In genomic region chr6:112286010-112286409, GRCh38 we compare ENCODE assay signal across 8 cellular contexts. TPM values are rescaled to one million over a fixed set of nuclear protein-coding genes. Genes with fewer than 3 reads are reported as not detected.
A peak's percentile ranks its signal among the peaks of the same experiment; 100 is the strongest.
DNase-seq lines count a peak whose midpoint lies in the region; ATAC-seq and TF ChIP-seq lines count a peak whose summit lies in the region.

No MANE protein-coding gene starts in this region.

- H2BK20ac ChIP-seq in H9 (ENCODE audit: low read depth, low read length, poor library complexity, severe bottlenecking), result no peak overlapping the region

- H3K4me3 Mint-ChIP-seq in central memory CD8-positive, alpha-beta T cell, result peak overlapping the region; percentile 19
- no peak overlapping the region for H3K4me3 Mint-ChIP-seq in H9

- no peak overlapping the region for H3K4me3 ChIP-seq in GM06990 (replicated peaks; ENCODE audit: low read depth, low read length)

- peaks cover 71% of the 10 kb centered on the region for H3K27me3 Mint-ChIP-seq in central memory CD8-positive, alpha-beta T cell
- no peaks in the 10 kb centered on the region; the same call in 1 of the 2 replicates for H3K27me3 Mint-ChIP-seq in H9 (ENCODE audit: low read depth)

- H3K18ac ChIP-seq in H9 (ENCODE audit: insufficient read length, low read depth, low read length), result no peak overlapping the region

- H3K23me2 ChIP-seq in H9 (ENCODE audit: insufficient read length, low read depth, low read length, poor library complexity, severe bottlenecking), result no peaks in the 10 kb centered on the region

- H3K27me3 ChIP-seq in GM06990 (replicated peaks; ENCODE audit: control insufficient read depth, insufficient read depth, low read length), result no peaks in the 10 kb centered on the region
- no peaks in the 10 kb centered on the region for H3K27me3 ChIP-seq in H9 (ENCODE audit: insufficient read depth, low read length)

- no peak overlapping the region for H3K4ac ChIP-seq in H9 (ENCODE audit: low read depth, low read length)

- H3K4me2 ChIP-seq in H9 (ENCODE audit: insufficient read depth, insufficient read length, low read length), result no peak overlapping the region

- ATAC-seq in GM21786 (IDR thresholded peaks at IDR 0.05; ENCODE audit: unreplicated experiment), result peak; percentile 65
- peak; percentile 94 for ATAC-seq in central memory CD8-positive, alpha-beta T cell (replicated peaks; ENCODE audit: extremely low read depth, poor library complexity, severe bottlenecking)

- no peak overlapping the region for H2AFZ ChIP-seq in H9 (ENCODE audit: low read length)

- H3K79me1 ChIP-seq in H9 (ENCODE audit: insufficient read depth, low read depth, low read length, poor library complexity, severe bottlenecking), result no peaks in the 10 kb centered on the region

- H4K5ac ChIP-seq in H9 (ENCODE audit: insufficient read length, low read depth, low read length), result no peak overlapping the region

- no peak overlapping the region for H3K56ac ChIP-seq in H9 (ENCODE audit: insufficient read length, low read depth, low read length)

- H3K27ac ChIP-seq in H9 (ENCODE audit: insufficient read length, low read depth, low read length), result no peak overlapping the region

- H4K20me1 ChIP-seq in H9 (ENCODE audit: control insufficient read depth, insufficient read depth, insufficient read length), result no peaks in the 10 kb centered on the region

- DNase-seq in GM06990 (ENCODE audit: extremely low read depth, insufficient read length), result peak; percentile 2
- peak; percentile 88 for DNase-seq in RPMI7951 (ENCODE audit: low read depth)
- DNase-seq in central memory CD8-positive, alpha-beta T cell (ENCODE audit: low spot score in 2 of 2), result peak; percentile 18 to 64
- no peak for DNase-seq in COR-L47 (lab: John Stamatoyannopoulos, UW)
- DNase-seq in NCI-H1417 treated with DMSO at 0.1 percent for 48 hours (lab: John Stamatoyannopoulos, UW), result no peak
- no peak for DNase-seq in H9
- DNase-seq in NCI-H2196 (lab: John Stamatoyannopoulos, UW; ENCODE audit: unreplicated experiment), result no peak

- no peak overlapping the region for H4K91ac ChIP-seq in H9 (ENCODE audit: insufficient read length, low read depth, low read length)

- H3K79me2 ChIP-seq in H9 (ENCODE audit: insufficient read depth, low read length), result no peaks in the 10 kb centered on the region

- no peak overlapping the region for H4K8ac ChIP-seq in H9 (replicated peaks; ENCODE audit: insufficient read length, low read depth, low read length)

- H3K4me1 Mint-ChIP-seq in central memory CD8-positive, alpha-beta T cell, result peaks cover 21% of the 10 kb centered on the region
- H3K4me1 Mint-ChIP-seq in H9, result peaks cover 10 to 11% of the 10 kb centered on the region in 2 experiments

- no CpG with 5 or more reads among the region's 2 CpGs for WGBS in H9 (ENCODE audit: extremely low coverage, insufficient read length, low lambda C conversion rate)

- TF ChIP-seq CTCF in GM06990 (IDR thresholded peaks at IDR 0.05; ENCODE audit: insufficient read depth, low read length, poor library complexity, severe bottlenecking) (no peak), H9 (conservative IDR thresholded peaks at IDR 0.05) (no peak)

- H3K36me3 Mint-ChIP-seq in central memory CD8-positive, alpha-beta T cell (ENCODE audit: insufficient read depth), result peaks cover 3% of the 10 kb centered on the region
- no peaks in the 10 kb centered on the region for H3K36me3 Mint-ChIP-seq in H9 (ENCODE audit: insufficient read depth in 1 of 3, low read depth in 3 of 3)

- no peak overlapping the region for H2BK120ac ChIP-seq in H9 (ENCODE audit: low read depth, low read length, poor library complexity, severe bottlenecking)

- H2BK5ac ChIP-seq in H9 (ENCODE audit: insufficient read length, low read length), result no peak overlapping the region

- H3K4me1 ChIP-seq in H9 (ENCODE audit: insufficient read depth, low read length), result no peaks in the 10 kb centered on the region; the same call in 1 of the 2 replicates

- H3K27ac Mint-ChIP-seq in central memory CD8-positive, alpha-beta T cell (ENCODE audit: low read depth), result no peak overlapping the region
- no peak overlapping the region for H3K27ac Mint-ChIP-seq in H9

- no peak overlapping the region for H2AK5ac ChIP-seq in H9 (ENCODE audit: insufficient read length, low read length)

- H2BK15ac ChIP-seq in H9 (ENCODE audit: low read depth, low read length), result no peak overlapping the region

- no peak overlapping the region for H2BK12ac ChIP-seq in H9 (ENCODE audit: insufficient read length, low read depth, low read length)

- no peak overlapping the region for H3T11ph ChIP-seq in H9 (ENCODE audit: low read length)

- H3K9me3 Mint-ChIP-seq in central memory CD8-positive, alpha-beta T cell, result no peaks in the 10 kb centered on the region
- H3K9me3 Mint-ChIP-seq in H9, result no peaks in the 10 kb centered on the region

- no peak overlapping the region for H3K14ac ChIP-seq in H9 (ENCODE audit: insufficient read depth, low read length)

- no peaks in the 10 kb centered on the region for H3K36me3 ChIP-seq in GM06990 (ENCODE audit: control insufficient read depth, insufficient read depth, low read length)

- H3K9ac ChIP-seq in H9 (ENCODE audit: extremely low read depth, insufficient read length, low read length), result no peak overlapping the region

- H3K9me3 ChIP-seq in H9 (ENCODE audit: control insufficient read depth, low read depth, low read length), result no peaks in the 10 kb centered on the region

- H3K23ac ChIP-seq in H9 (ENCODE audit: insufficient read length, low read depth, low read length), result no peak overlapping the region

RNA-seq across cellular contexts. Expression of gene LAMA4, which starts 31.6 kb away (rescaled TPM):
- 7.6 and 7.7 TPM in 2 replicates for total RNA-seq in RPMI7951 (2014; rRNA removed; shearing (Covaris generic))
- 1.0 and 1.1 TPM in 2 replicates for total RNA-seq in H9 (2021)

Comparison
In these comparisons a context has a peak if more than half of its experiments do, and no peak if none do; other contexts are left out.
1. DNase-seq: peak in GM06990 (single experiment), RPMI7951 (single experiment) and central memory CD8-positive, alpha-beta T cell (2 of 2); none in COR-L47 (single experiment), NCI-H1417 treated with DMSO at 0.1 percent for 48 hours (single experiment), H9 (single experiment) and NCI-H2196 (single experiment).